Comparison of ENCODE assay signal across 8 cellular contexts in the genomic region with DNA sequence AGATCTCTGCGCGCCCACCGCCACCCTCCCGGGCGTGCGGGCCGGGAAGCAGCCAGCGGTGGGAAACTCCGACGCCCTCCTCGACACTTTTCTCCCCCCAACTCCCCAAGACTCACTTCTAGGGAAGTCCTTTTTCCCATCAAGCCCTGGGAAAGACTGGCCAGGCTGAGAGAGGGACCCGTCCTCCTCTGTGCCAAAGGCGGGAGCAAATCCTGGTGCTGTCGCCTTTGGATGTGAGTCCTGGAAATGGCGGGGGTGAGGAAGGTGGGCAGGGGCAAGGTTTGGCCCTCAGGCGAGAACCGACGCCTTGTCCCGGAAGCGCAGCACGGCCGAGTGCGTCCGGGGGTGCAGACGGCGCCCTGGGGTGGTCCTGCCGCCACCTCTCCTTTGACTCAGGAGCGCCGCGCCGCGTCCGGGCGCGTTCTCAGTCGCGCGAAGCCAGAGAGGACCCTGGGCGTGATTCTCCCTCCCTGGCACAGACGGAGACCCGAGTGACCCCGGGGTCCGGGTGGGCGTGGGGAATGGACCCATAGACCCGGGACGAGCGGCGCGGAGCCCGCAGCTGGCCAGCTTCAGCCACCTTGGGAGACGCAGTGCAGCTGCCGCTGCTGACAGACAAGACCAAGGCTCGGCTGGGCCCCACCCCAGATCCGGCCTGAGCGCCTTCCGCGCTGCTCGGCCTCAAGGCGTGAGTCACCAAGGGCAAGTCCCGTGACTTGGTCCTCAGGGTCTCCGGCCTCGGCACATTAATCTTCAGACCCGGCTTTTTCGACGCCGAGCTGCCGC. TPM values are rescaled to one million over a fixed set of nuclear protein-coding genes. Genes with fewer than 3 reads are reported as not detected.
DNase-seq lines count a peak whose midpoint lies in the region; ATAC-seq and TF ChIP-seq lines count a peak whose summit lies in the region.

No MANE protein-coding gene starts in this region.

- H3K4me1 ChIP-seq in left ventricle myocardium inferior = peaks cover 81% of the 10 kb centered on the region

- intact Hi-C loops in left ventricle myocardium inferior (cut with micrococcal nuclease) = no loop called here

- no peaks in the 10 kb centered on the region for H3K9me3 Mint-ChIP-seq in activated naive CD4-positive, alpha-beta T cell treated with anti-CD3 and anti-CD28 coated beads, Interleukin-2, amount 50 U/mL, for 72 hours

- H3K27ac ChIP-seq in left ventricle myocardium inferior (replicated peaks) = peak overlapping the region; percentile 93

- no peak overlapping the region for H3K27ac Mint-ChIP-seq in activated naive CD4-positive, alpha-beta T cell treated with anti-CD3 and anti-CD28 coated beads, Interleukin-2, amount 50 U/mL, for 72 hours

- ATAC-seq in activated naive CD4-positive, alpha-beta T cell treated with anti-CD3 and anti-CD28 coated beads, Interleukin-2, amount 50 U/mL, for 72 hours = peak; percentile 15 to 54
- no peak for ATAC-seq in GM21576 (IDR thresholded peaks at IDR 0.05; ENCODE audit: unreplicated experiment)

- H3K36me3 ChIP-seq in left ventricle myocardium inferior = peaks cover 21% of the 10 kb centered on the region

- H3K4me3 ChIP-seq in GM12865 (ENCODE audit: low read depth, low read length) (peak overlapping the region; percentile 72), left ventricle myocardium inferior (peak overlapping the region; percentile 80)

- TF ChIP-seq CTCF in GM12865 (IDR thresholded peaks at IDR 0.05; ENCODE audit: insufficient read depth, low read depth, low read length, missing control alignments) (peak; percentile 38), left ventricle myocardium inferior (IDR thresholded peaks at IDR 0.05; ENCODE audit: borderline replicate concordance) (peak; percentile 35)

- peaks cover 27 to 38% of the 10 kb centered on the region in 2 donors for H3K36me3 Mint-ChIP-seq in activated naive CD4-positive, alpha-beta T cell treated with anti-CD3 and anti-CD28 coated beads, Interleukin-2, amount 50 U/mL, for 72 hours

- H3K27me3 ChIP-seq in left ventricle myocardium inferior (ENCODE audit: low read depth) = peaks cover 87% of the 10 kb centered on the region

- H3K9me3 ChIP-seq in left ventricle myocardium inferior (replicated peaks) = no peaks in the 10 kb centered on the region

- DNase-seq in GM12865 (ENCODE audit: low read depth) (peak; percentile 87), H4 (ENCODE audit: low spot score) (peak; percentile 60), NCI-H226 (peak; percentile 87), left ventricle myocardium inferior (peak; percentile 87), pulmonary artery endothelial cell (ENCODE audit: low read depth, low spot score) (peak; percentile 47), DMS153 treated with DMSO at 0.1 percent for 48 hours (lab: John Stamatoyannopoulos, UW; ENCODE audit: unreplicated experiment) (no peak)
- DNase-seq in activated naive CD4-positive, alpha-beta T cell treated with anti-CD3 and anti-CD28 coated beads, Interleukin-2, amount 50 U/mL, for 72 hours (ENCODE audit: low spot score in 2 of 2) = peak; percentile 57 to 72

RNA-seq across cellular contexts. Expression of a gene that starts 3.5 kb away (rescaled TPM):
- total RNA-seq in H4 (2014; rRNA removed; shearing (Covaris generic)) = 0.97 TPM in 1 of 2 replicates, not detected in the other
- total RNA-seq in activated naive CD4-positive, alpha-beta T cell treated with anti-CD3 and anti-CD28 coated beads, Interleukin-2, amount 50 U/mL, for 72 hours = under 1 TPM; 0.36 to 0.39 TPM
- total RNA-seq in left ventricle myocardium inferior = 0.25 TPM
- 2.4 and 4.2 TPM in 2 replicates for total RNA-seq in pulmonary artery endothelial cell

RNA-seq across cellular contexts. Expression of a gene that starts 4.6 kb away (rescaled TPM):
- total RNA-seq in H4 (2014; rRNA removed; shearing (Covaris generic)) = 17.0 and 25.7 TPM in 2 replicates
- 10 to 100 TPM; 26.2 to 39.9 TPM for total RNA-seq in activated naive CD4-positive, alpha-beta T cell treated with anti-CD3 and anti-CD28 coated beads, Interleukin-2, amount 50 U/mL, for 72 hours
- 20.2 TPM for total RNA-seq in left ventricle myocardium inferior
- 15.0 and 18.2 TPM in 2 replicates for total RNA-seq in pulmonary artery endothelial cell

RNA-seq across cellular contexts. Expression of a gene that starts 11.3 kb away (rescaled TPM):
- total RNA-seq in H4 (2014; rRNA removed; shearing (Covaris generic)) = not detected in 2 replicates
- total RNA-seq in activated naive CD4-positive, alpha-beta T cell treated with anti-CD3 and anti-CD28 coated beads, Interleukin-2, amount 50 U/mL, for 72 hours = under 1 TPM; 0.19 to 0.25 TPM
- total RNA-seq in left ventricle myocardium inferior = not detected
- not detected in 2 replicates for total RNA-seq in pulmonary artery endothelial cell

RNA-seq across cellular contexts. Expression of a gene that starts 20.0 kb away (rescaled TPM):
- 9.2 and 10.7 TPM in 2 replicates for total RNA-seq in H4 (2014; rRNA removed; shearing (Covaris generic))
- total RNA-seq in activated naive CD4-positive, alpha-beta T cell treated with anti-CD3 and anti-CD28 coated beads, Interleukin-2, amount 50 U/mL, for 72 hours = 10 to 100 TPM; 30.3 to 35.0 TPM
- total RNA-seq in left ventricle myocardium inferior = 9.5 TPM
- total RNA-seq in pulmonary artery endothelial cell = 7.3 and 10.1 TPM in 2 replicates

RNA-seq across cellular contexts. Expression of a gene that starts 20.1 kb away (rescaled TPM):
- total RNA-seq in H4 (2014; rRNA removed; shearing (Covaris generic)) = 1.8 and 2.2 TPM in 2 replicates
- 10 to 100 TPM; 16.4 to 25.3 TPM for total RNA-seq in activated naive CD4-positive, alpha-beta T cell treated with anti-CD3 and anti-CD28 coated beads, Interleukin-2, amount 50 U/mL, for 72 hours
- total RNA-seq in left ventricle myocardium inferior = 5.6 TPM
- 14.4 and 21.1 TPM in 2 replicates for total RNA-seq in pulmonary artery endothelial cell
